Comparison of ENCODE assay signal across 8 cellular contexts in genomic region chr12:57475271-57476161, GRCh38. TPM values are rescaled to one million over a fixed set of nuclear protein-coding genes. Genes with fewer than 3 reads are reported as not detected.
DNase-seq lines count a peak whose midpoint lies in the region; ATAC-seq and TF ChIP-seq lines count a peak whose summit lies in the region.

No MANE protein-coding gene starts in this region.

- no peak overlapping the region for H4K12ac ChIP-seq in trophoblast cell (ENCODE audit: low read depth, low read length)

- CTCF ChIA-PET in SK-N-SH (lab: Yijun Ruan, JAX): interaction anchor here (0.6 to 4.8 kb wide), 8 partner anchors 11 to 167 kb away, joined by 3 to 67 read pairs (median 3); partner anchors contain the start of genes DDIT3 and GLI1

- H3K14ac ChIP-seq in trophoblast cell (ENCODE audit: low read length): no peak overlapping the region

- H2AFZ ChIP-seq in SK-N-SH (ENCODE audit: low read depth): peak overlapping the region; percentile 59; the same call in 1 of the 2 replicates
- no peak overlapping the region for H2AFZ ChIP-seq in trophoblast cell (ENCODE audit: insufficient read depth, low read length, poor library complexity)

- no peak overlapping the region for H2BK5ac ChIP-seq in trophoblast cell (ENCODE audit: low read depth, low read length, poor library complexity)

- no peaks in the 10 kb centered on the region for H3F3A ChIP-seq in SK-N-SH (replicated peaks; ENCODE audit: insufficient read depth)

- H3K9me2 ChIP-seq in SK-N-SH: no peaks in the 10 kb centered on the region

- peaks cover 0 to 10% of the 10 kb centered on the region in 2 experiments; a peak in 3 of 4 replicates for H3K4me1 ChIP-seq in SK-N-SH (ENCODE audit: control insufficient read depth in 1 of 2, insufficient read depth in 2 of 2, low read depth in 1 of 2, low read length in 1 of 2)
- peaks cover 0 to 17% (median 7%) of the 10 kb centered on the region in 3 donors for H3K4me1 ChIP-seq in gastroesophageal sphincter
- H3K4me1 ChIP-seq in trophoblast cell (ENCODE audit: control insufficient read depth in 1 of 2, insufficient read depth in 2 of 2, low read length in 2 of 2): peaks cover 7 to 11% of the 10 kb centered on the region in 2 experiments

- H3K4ac ChIP-seq in trophoblast cell (ENCODE audit: low read depth, low read length): no peak overlapping the region

- H2BK12ac ChIP-seq in trophoblast cell (ENCODE audit: low read length): no peak overlapping the region

- no peak overlapping the region for H3K23ac ChIP-seq in trophoblast cell (ENCODE audit: low read length)

- DNase-seq in SK-N-SH (peak; percentile 80), trophoblast cell (no peak), WERI-Rb-1 (no peak), hippocampal formation (lab: John Stamatoyannopoulos, UW) (no peak), kidney tubule cell (ENCODE audit: low spot score) (no peak), NCI-H1694 (lab: John Stamatoyannopoulos, UW) (no peak)

- POLR2A ChIA-PET in SK-N-SH (lab: Yijun Ruan, JAX): interaction anchor here (1.3 kb wide), 1 partner anchor 44 kb away, joined by 6 read pairs; the partner anchor contains the start of gene DDIT3

- ATAC-seq in gastroesophageal sphincter: peak; percentile 54

- TF ChIP-seq CTCF in GM12875 (IDR thresholded peaks at IDR 0.05; ENCODE audit: borderline replicate concordance, insufficient read depth, low read depth, low read length) (no peak), SK-N-SH (IDR thresholded peaks at IDR 0.05) (no peak), gastroesophageal sphincter (IDR thresholded peaks at IDR 0.05) (no peak), WERI-Rb-1 (IDR thresholded peaks at IDR 0.05; ENCODE audit: low read depth, low read length) (no peak)

- H3K27me3 ChIP-seq in SK-N-SH (ENCODE audit: insufficient read depth) (peaks cover 61% of the 10 kb centered on the region), gastroesophageal sphincter (peaks cover 98% of the 10 kb centered on the region), trophoblast cell (ENCODE audit: insufficient read depth, low read length) (peaks cover 34% of the 10 kb centered on the region), WERI-Rb-1 (ENCODE audit: insufficient read depth, low read depth, severe bottlenecking) (no peaks in the 10 kb centered on the region)

- H3K9me3 ChIP-seq in SK-N-SH: no peaks in the 10 kb centered on the region
- H3K9me3 ChIP-seq in gastroesophageal sphincter: no peaks in the 10 kb centered on the region
- H3K9me3 ChIP-seq in trophoblast cell (ENCODE audit: insufficient read depth, low read depth, low read length): no peaks in the 10 kb centered on the region
- H3K9me3 ChIP-seq in WERI-Rb-1 (ENCODE audit: severe bottlenecking): no peaks in the 10 kb centered on the region

- H2AK5ac ChIP-seq in trophoblast cell (ENCODE audit: low read length): no peak overlapping the region

- TF ChIP-seq EP300 in SK-N-SH (IDR thresholded peaks at IDR 0.05; ENCODE audit: borderline replicate concordance in 1 of 2, low read depth in 1 of 2, low read length in 1 of 2) (no peak), gastroesophageal sphincter (IDR thresholded peaks at IDR 0.05) (no peak)

- H3K18ac ChIP-seq in trophoblast cell (ENCODE audit: low read length): no peak overlapping the region

- H2BK120ac ChIP-seq in trophoblast cell (ENCODE audit: insufficient read depth, low read length, poor library complexity): no peak overlapping the region

- H4K20me1 ChIP-seq in SK-N-SH (ENCODE audit: insufficient read depth): no peaks in the 10 kb centered on the region

- H3K36me3 ChIP-seq in SK-N-SH (replicated peaks in 1 of 2; ENCODE audit: control insufficient read depth in 1 of 2, insufficient read depth in 2 of 2, low read length in 1 of 2) (no peaks in the 10 kb centered on the region), gastroesophageal sphincter (no peaks in the 10 kb centered on the region), trophoblast cell (ENCODE audit: control insufficient read depth in 1 of 2, insufficient read depth in 2 of 2, low read length in 2 of 2) (no peaks in the 10 kb centered on the region), WERI-Rb-1 (peaks cover 5% of the 10 kb centered on the region)

- H3K27ac ChIP-seq in SK-N-SH (ENCODE audit: low read depth in 2 of 2, low read length in 1 of 2): no peak overlapping the region
- peak overlapping the region in 1 of 4 donors; percentile 37 for H3K27ac ChIP-seq in gastroesophageal sphincter
- no peak overlapping the region for H3K27ac ChIP-seq in trophoblast cell (ENCODE audit: low read depth, low read length)
- H3K27ac ChIP-seq in WERI-Rb-1: no peak overlapping the region

- TF ChIP-seq RAD21 in SK-N-SH (IDR thresholded peaks at IDR 0.05; ENCODE audit: low read length): no peak

- H4K8ac ChIP-seq in trophoblast cell (ENCODE audit: low read depth, low read length): no peak overlapping the region

- no peak overlapping the region for H3K9ac ChIP-seq in SK-N-SH
- no peak overlapping the region for H3K9ac ChIP-seq in trophoblast cell (ENCODE audit: low read length)

- H3K4me2 ChIP-seq in SK-N-SH (peak overlapping the region; percentile 82), trophoblast cell (ENCODE audit: low read length) (peak overlapping the region; percentile 46)

- no peaks in the 10 kb centered on the region for H3K79me1 ChIP-seq in trophoblast cell (ENCODE audit: low read length)

- 19% methylated on average over 65 of the region's 84 CpGs for WGBS in SK-N-SH (ENCODE audit: low lambda C conversion rate)
- 0 to 44% methylated on average over 1 to 2 of the region's 84 CpGs for WGBS in gastroesophageal sphincter (ENCODE audit: low coverage in 1 of 2), 2 donors
- no CpG with 5 or more reads among the region's 84 CpGs for WGBS in trophoblast cell (ENCODE audit: extremely low coverage, insufficient coverage, insufficient read length)

- TF ChIP-seq POLR2A in gastroesophageal sphincter (IDR thresholded peaks at IDR 0.05): no peak

- H3K79me2 ChIP-seq in SK-N-SH (ENCODE audit: insufficient read depth) (no peaks in the 10 kb centered on the region), trophoblast cell (ENCODE audit: control insufficient read depth, insufficient read depth, low read length, poor library complexity) (no peaks in the 10 kb centered on the region)

- no peak overlapping the region for H4K91ac ChIP-seq in trophoblast cell (ENCODE audit: low read depth, low read length)

- H3K4me3 ChIP-seq in GM12875 (ENCODE audit: low read depth, low read length): peak overlapping the region; percentile 81
- H3K4me3 ChIP-seq in SK-N-SH (ENCODE audit: low read depth in 2 of 2, low read length in 1 of 2): peak overlapping the region; percentile 33 to 41
- peak overlapping the region in 1 of 2 donors; percentile 48 for H3K4me3 ChIP-seq in gastroesophageal sphincter
- H3K4me3 ChIP-seq in trophoblast cell (ENCODE audit: low read depth, low read length): no peak overlapping the region
- H3K4me3 ChIP-seq in WERI-Rb-1 (ENCODE audit: low read depth, low read length): no peak overlapping the region

TF ChIP-seq in SK-N-SH, 30 proteins besides CTCF, POLR2A, EP300 and RAD21:
- peak; percentile 55; the same call in 1 of the 2 replicates for TF ChIP-seq MXI1 (IDR thresholded peaks at IDR 0.05; ENCODE audit: low read depth, low read length)
- TF ChIP-seq, protein P1, sequence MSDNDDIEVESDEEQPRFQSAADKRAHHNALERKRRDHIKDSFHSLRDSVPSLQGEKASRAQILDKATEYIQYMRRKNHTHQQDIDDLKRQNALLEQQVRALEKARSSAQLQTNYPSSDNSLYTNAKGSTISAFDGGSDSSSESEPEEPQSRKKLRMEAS (IDR thresholded peaks at IDR 0.05; ENCODE audit: low read depth): 0 out of 2 replicates have a peak, but pooled peaks have one; percentile 26
- no peak for TF ChIP-seq MEF2A (IDR thresholded peaks at IDR 0.05; ENCODE audit: borderline replicate concordance, low read depth)

RNA-seq across cellular contexts. Expression of gene ARHGAP9, which starts 4.2 kb away (rescaled TPM):
- 0.66 and 1.0 TPM in 2 replicates for polyA plus RNA-seq in SK-N-SH (2012; rRNA removed)
- 0.14 and 0.50 TPM in 2 replicates for polyA plus RNA-seq in SK-N-SH (2012; cell fraction: cytosol; rRNA removed)
- 2.3 and 4.5 TPM in 2 replicates for polyA plus RNA-seq in SK-N-SH (2012; cell fraction: nucleus; rRNA removed)
- total RNA-seq in gastroesophageal sphincter: 10 to 100 TPM in 1 of 4 donors, 1 to 10 TPM in 3; 5.6 to 13.1 (median 8.9) TPM
- polyA plus RNA-seq in trophoblast cell (2013): 0.26 and 0.49 TPM in 2 replicates

RNA-seq across cellular contexts. Expression of gene MARS1, which starts 12.4 kb away (rescaled TPM):
- 158 and 193 TPM in 2 replicates for polyA plus RNA-seq in SK-N-SH (2012; rRNA removed)
- 85.9 and 105 TPM in 2 replicates for polyA plus RNA-seq in SK-N-SH (2012; cell fraction: cytosol; rRNA removed)
- 685 and 718 TPM in 2 replicates for polyA plus RNA-seq in SK-N-SH (2012; cell fraction: nucleus; rRNA removed)
- total RNA-seq in gastroesophageal sphincter: 100 to 1,000 TPM in 1 of 4 donors, 10 to 100 TPM in 3; 67.4 to 209 (median 81.7) TPM
- 418 and 476 TPM in 2 replicates for polyA plus RNA-seq in trophoblast cell (2013)

RNA-seq across cellular contexts. Expression of gene GLI1, which starts 15.9 kb away (rescaled TPM):
- 0.67 and 0.90 TPM in 2 replicates for polyA plus RNA-seq in SK-N-SH (2012; rRNA removed)
- polyA plus RNA-seq in SK-N-SH (2012; cell fraction: cytosol; rRNA removed): 0.26 and 0.33 TPM in 2 replicates
- 2.6 and 2.8 TPM in 2 replicates for polyA plus RNA-seq in SK-N-SH (2012; cell fraction: nucleus; rRNA removed)
- total RNA-seq in gastroesophageal sphincter: 1 to 10 TPM in 1 of 4 donors, under 1 TPM in 3; 0.15 to 3.6 (median 0.30) TPM
- polyA plus RNA-seq in trophoblast cell (2013): 1.4 and 2.3 TPM in 2 replicates

RNA-seq across cellular contexts. Expression of gene INHBE, which starts 20.4 kb away (rescaled TPM):
- 0.03 and 0.08 TPM in 2 replicates for polyA plus RNA-seq in SK-N-SH (2012; rRNA removed)
- 0.01 and 0.07 TPM in 2 replicates for polyA plus RNA-seq in SK-N-SH (2012; cell fraction: cytosol; rRNA removed)
- 0.13 and 0.58 TPM in 2 replicates for polyA plus RNA-seq in SK-N-SH (2012; cell fraction: nucleus; rRNA removed)
- total RNA-seq in gastroesophageal sphincter: not detected
- polyA plus RNA-seq in trophoblast cell (2013): 0.26 and 0.46 TPM in 2 replicates

RNA-seq across cellular contexts. Expression of gene INHBC, which starts 40.9 kb away (rescaled TPM):
- polyA plus RNA-seq in SK-N-SH (2012; rRNA removed): 0.08 and 0.10 TPM in 2 replicates
- polyA plus RNA-seq in SK-N-SH (2012; cell fraction: cytosol; rRNA removed): 0.04 and 0.05 TPM in 2 replicates
- 0.02 TPM in 1 of 2 replicates, not detected in the other for polyA plus RNA-seq in SK-N-SH (2012; cell fraction: nucleus; rRNA removed)
- not detected for total RNA-seq in gastroesophageal sphincter
- polyA plus RNA-seq in trophoblast cell (2013): 0.01 and 0.03 TPM in 2 replicates

Comparison
In these comparisons a context has a peak if more than half of its experiments do, and no peak if none do; other contexts are left out.
1. H3K4me3 ChIP-seq: peak in GM12875 (single experiment) and SK-N-SH (2 of 2); none in trophoblast cell (single experiment) and WERI-Rb-1 (single experiment).